ENCODE assay signal across 8 cellular contexts in the genomic region with DNA sequence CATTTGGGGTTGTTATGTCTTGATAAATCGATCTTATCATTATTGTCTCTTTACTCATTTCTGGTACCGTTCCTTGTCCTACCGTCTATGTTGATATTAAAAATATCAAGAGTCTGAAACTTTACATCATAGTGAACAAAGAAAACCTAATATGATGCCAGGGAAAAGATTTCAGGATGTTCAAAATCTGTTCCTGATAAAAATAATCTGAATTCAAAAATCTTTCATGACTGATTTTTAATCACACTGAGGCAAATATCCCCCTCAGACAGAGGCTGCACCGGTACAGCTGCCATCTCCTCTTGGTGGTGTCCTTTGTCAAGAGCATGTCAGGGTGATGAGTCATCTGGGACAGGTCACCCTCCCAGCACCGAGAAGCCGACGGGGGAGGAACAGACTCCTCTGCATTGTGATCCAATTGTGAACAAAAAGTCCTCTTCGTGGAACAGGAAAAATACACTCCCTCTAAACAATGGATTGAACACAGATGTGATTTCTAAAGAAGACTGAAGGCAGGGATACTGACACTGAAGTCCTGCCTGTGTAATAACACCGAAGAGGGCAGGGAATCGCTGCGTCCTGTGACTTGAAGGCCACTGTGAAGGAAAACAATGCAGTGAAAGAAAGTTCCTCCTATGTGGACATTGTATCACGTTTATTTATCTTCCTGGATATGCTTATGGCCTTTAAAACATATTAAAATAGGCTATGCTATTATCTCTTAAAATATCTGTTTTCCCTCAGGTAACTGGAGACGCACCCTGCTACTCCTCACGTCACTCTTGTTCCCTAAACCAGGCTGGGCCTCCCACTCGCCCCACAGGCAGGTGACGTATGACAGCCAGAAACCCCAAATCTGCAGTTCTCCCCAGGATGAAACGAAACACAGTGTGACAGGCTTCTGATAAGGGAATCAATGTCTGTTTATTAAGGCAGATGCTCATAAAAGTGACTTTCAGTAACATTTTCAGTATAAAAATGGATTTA. TPM values are rescaled to one million over a fixed set of nuclear protein-coding genes. Genes with fewer than 3 reads are reported as not detected.
DNase-seq lines count a peak whose midpoint lies in the region; ATAC-seq and TF ChIP-seq lines count a peak whose summit lies in the region.

No MANE protein-coding gene starts in this region.

- H3K4me3 Mint-ChIP-seq in naive thymus-derived CD8-positive, alpha-beta T cell = no peak overlapping the region

- H3K36me3 Mint-ChIP-seq in naive thymus-derived CD8-positive, alpha-beta T cell = peaks cover 0 to 4% (median 0%) of the 10 kb centered on the region in 3 donors

- H3K4me1 Mint-ChIP-seq in naive thymus-derived CD8-positive, alpha-beta T cell = peaks cover 0 to 11% (median 7%) of the 10 kb centered on the region in 4 donors

- H2BK120ac ChIP-seq in trophoblast cell (ENCODE audit: insufficient read depth, low read length, poor library complexity) = no peak overlapping the region

- whole genome bisulfite sequencing in gastroesophageal sphincter (ENCODE audit: low coverage in 1 of 2), 2 donors = 46 to 49% methylated on average over 12 to 17 of the region's 17 CpGs
- WGBS in trophoblast cell (ENCODE audit: extremely low coverage, insufficient coverage, insufficient read length) = no CpG with 5 or more reads among the region's 17 CpGs

- TF ChIP-seq POLR2A in gastroesophageal sphincter (IDR thresholded peaks at IDR 0.05) = no peak

- H3K9me3 Mint-ChIP-seq in naive thymus-derived CD8-positive, alpha-beta T cell = no peaks in the 10 kb centered on the region

- no peak for TF ChIP-seq EP300 in gastroesophageal sphincter (IDR thresholded peaks at IDR 0.05)

- no peak overlapping the region for H3K4me3 ChIP-seq in gastroesophageal sphincter
- H3K4me3 ChIP-seq in trophoblast cell (ENCODE audit: low read depth, low read length) = no peak overlapping the region

- H4K91ac ChIP-seq in trophoblast cell (ENCODE audit: low read depth, low read length) = peak overlapping the region; percentile 21

- H3K4me1 ChIP-seq in gastroesophageal sphincter (peaks cover 0 to 42% (median 6%) of the 10 kb centered on the region in 3 donors), trophoblast cell (ENCODE audit: control insufficient read depth in 1 of 2, insufficient read depth in 2 of 2, low read length in 2 of 2) (peaks cover 32% of the 10 kb centered on the region in 2 experiments)

- H3K9me3 ChIP-seq in gastroesophageal sphincter (no peaks in the 10 kb centered on the region), trophoblast cell (ENCODE audit: insufficient read depth, low read depth, low read length) (peaks cover 3% of the 10 kb centered on the region)

- peaks cover 8% of the 10 kb centered on the region for H3K27me3 ChIP-seq in gastroesophageal sphincter
- no peaks in the 10 kb centered on the region for H3K27me3 ChIP-seq in trophoblast cell (ENCODE audit: insufficient read depth, low read length)

- peaks cover 0 to 47% of the 10 kb centered on the region in 2 donors for H3K36me3 ChIP-seq in gastroesophageal sphincter
- peaks cover 33 to 35% of the 10 kb centered on the region in 2 experiments for H3K36me3 ChIP-seq in trophoblast cell (ENCODE audit: control insufficient read depth in 1 of 2, insufficient read depth in 2 of 2, low read length in 2 of 2)

- no peak overlapping the region for H4K12ac ChIP-seq in trophoblast cell (ENCODE audit: low read depth, low read length)

- no peak overlapping the region for H3K14ac ChIP-seq in trophoblast cell (ENCODE audit: low read length)

- ATAC-seq in gastroesophageal sphincter = peak; percentile 70
- no peak for ATAC-seq in HG03097 (IDR thresholded peaks at IDR 0.05; ENCODE audit: low FRiP score, unreplicated experiment)
- no peak for ATAC-seq in naive thymus-derived CD8-positive, alpha-beta T cell

- H2AFZ ChIP-seq in trophoblast cell (ENCODE audit: insufficient read depth, low read length, poor library complexity) = no peak overlapping the region

- peak overlapping the region; percentile 31 to 79 (median 74) for H3K27ac ChIP-seq in gastroesophageal sphincter
- peak overlapping the region; percentile 84 for H3K27ac ChIP-seq in trophoblast cell (ENCODE audit: low read depth, low read length)

- no peak overlapping the region for H2BK5ac ChIP-seq in trophoblast cell (ENCODE audit: low read depth, low read length, poor library complexity)

- H3K4me2 ChIP-seq in trophoblast cell (ENCODE audit: low read length) = peak overlapping the region; percentile 27

- H2AK5ac ChIP-seq in trophoblast cell (ENCODE audit: low read length) = no peak overlapping the region

- H3K79me1 ChIP-seq in trophoblast cell (ENCODE audit: low read length) = peaks cover 12% of the 10 kb centered on the region

- no peaks in the 10 kb centered on the region for H3K27me3 Mint-ChIP-seq in naive thymus-derived CD8-positive, alpha-beta T cell

- no peak overlapping the region for H3K18ac ChIP-seq in trophoblast cell (ENCODE audit: low read length)

- H4K8ac ChIP-seq in trophoblast cell (ENCODE audit: low read depth, low read length) = no peak overlapping the region

- no peak overlapping the region for H3K23ac ChIP-seq in trophoblast cell (ENCODE audit: low read length)

- H3K27ac Mint-ChIP-seq in naive thymus-derived CD8-positive, alpha-beta T cell = peak overlapping the region in 3 of 10 donors; percentile 63 to 90 (median 81)

- no peak for TF ChIP-seq CTCF in gastroesophageal sphincter (IDR thresholded peaks at IDR 0.05)

- DNase-seq in HS-27A (ENCODE audit: low read depth) (peak; percentile 19), SHP77 (lab: John Stamatoyannopoulos, UW) (peak; percentile 59 to 67), trophoblast cell (peak; percentile 50 to 68), epidermal melanocyte (ENCODE audit: insufficient read length, low spot score) (no peak), NOMO-1 treated with DMSO at 0.1 percent for 48 hours (lab: John Stamatoyannopoulos, UW; ENCODE audit: unreplicated experiment) (no peak)
- DNase-seq in naive thymus-derived CD8-positive, alpha-beta T cell = no peak

- H3K4ac ChIP-seq in trophoblast cell (ENCODE audit: low read depth, low read length) = no peak overlapping the region

- POLR2A ChIA-PET in naive thymus-derived CD8-positive, alpha-beta T cell (lab: Charles Lee) = interaction anchor here (0.7 kb wide), 1 partner anchor 39 kb away, joined by 3 read pairs; no protein-coding TSS in a partner anchor

- H3K9ac ChIP-seq in trophoblast cell (ENCODE audit: low read length) = no peak overlapping the region

- H2BK12ac ChIP-seq in trophoblast cell (ENCODE audit: low read length) = no peak overlapping the region

- peaks cover 6% of the 10 kb centered on the region for H3K79me2 ChIP-seq in trophoblast cell (ENCODE audit: control insufficient read depth, insufficient read depth, low read length, poor library complexity)

RNA-seq across cellular contexts. Expression of a gene that starts 4.3 kb away (rescaled TPM):
- total RNA-seq in gastroesophageal sphincter = 10 to 100 TPM in 1 of 4 donors, 1 to 10 TPM in 2, under 1 TPM in 1; 0.54 to 20.4 (median 7.9) TPM
- 22.3 and 23.2 TPM in 2 replicates for polyA plus RNA-seq in trophoblast cell (2013)
- total RNA-seq in naive thymus-derived CD8-positive, alpha-beta T cell = 10 to 100 TPM; 11.2 TPM
- 10 to 100 TPM; 13.0 to 20.5 (median 13.6) TPM for polyA plus RNA-seq in naive thymus-derived CD8-positive, alpha-beta T cell

RNA-seq across cellular contexts. Expression of a gene that starts 33.1 kb away (rescaled TPM):
- 1 to 10 TPM in 1 of 4 donors, under 1 TPM in 1, not detected in 2; 0.31 to 1.5 TPM for total RNA-seq in gastroesophageal sphincter
- polyA plus RNA-seq in trophoblast cell (2013) = 1.0 and 1.4 TPM in 2 replicates
- 1 to 10 TPM; 2.1 to 2.2 TPM for total RNA-seq in naive thymus-derived CD8-positive, alpha-beta T cell
- polyA plus RNA-seq in naive thymus-derived CD8-positive, alpha-beta T cell = not detected

RNA-seq across cellular contexts. Expression of a gene that starts 40.1 kb away (rescaled TPM):
- 100 to 1,000 TPM in 1 of 4 donors, 10 to 100 TPM in 3; 57.7 to 104 (median 85.7) TPM for total RNA-seq in gastroesophageal sphincter
- polyA plus RNA-seq in trophoblast cell (2013) = 63.4 and 64.5 TPM in 2 replicates
- total RNA-seq in naive thymus-derived CD8-positive, alpha-beta T cell = 10 to 100 TPM; 43.6 to 47.6 TPM
- polyA plus RNA-seq in naive thymus-derived CD8-positive, alpha-beta T cell = 10 to 100 TPM; 12.3 to 14.6 (median 14.3) TPM

Comparison
In these comparisons a context has a peak if more than half of its experiments do, and no peak if none do; other contexts are left out.
1. DNase-seq: peak in HS-27A (single experiment), SHP77 (2 of 2) and trophoblast cell (2 of 2); none in epidermal melanocyte (single experiment), NOMO-1 treated with DMSO at 0.1 percent for 48 hours (single experiment) and naive thymus-derived CD8-positive, alpha-beta T cell (0 of 10).